ENCODE assay signal across 8 cellular contexts in the genomic region with DNA sequence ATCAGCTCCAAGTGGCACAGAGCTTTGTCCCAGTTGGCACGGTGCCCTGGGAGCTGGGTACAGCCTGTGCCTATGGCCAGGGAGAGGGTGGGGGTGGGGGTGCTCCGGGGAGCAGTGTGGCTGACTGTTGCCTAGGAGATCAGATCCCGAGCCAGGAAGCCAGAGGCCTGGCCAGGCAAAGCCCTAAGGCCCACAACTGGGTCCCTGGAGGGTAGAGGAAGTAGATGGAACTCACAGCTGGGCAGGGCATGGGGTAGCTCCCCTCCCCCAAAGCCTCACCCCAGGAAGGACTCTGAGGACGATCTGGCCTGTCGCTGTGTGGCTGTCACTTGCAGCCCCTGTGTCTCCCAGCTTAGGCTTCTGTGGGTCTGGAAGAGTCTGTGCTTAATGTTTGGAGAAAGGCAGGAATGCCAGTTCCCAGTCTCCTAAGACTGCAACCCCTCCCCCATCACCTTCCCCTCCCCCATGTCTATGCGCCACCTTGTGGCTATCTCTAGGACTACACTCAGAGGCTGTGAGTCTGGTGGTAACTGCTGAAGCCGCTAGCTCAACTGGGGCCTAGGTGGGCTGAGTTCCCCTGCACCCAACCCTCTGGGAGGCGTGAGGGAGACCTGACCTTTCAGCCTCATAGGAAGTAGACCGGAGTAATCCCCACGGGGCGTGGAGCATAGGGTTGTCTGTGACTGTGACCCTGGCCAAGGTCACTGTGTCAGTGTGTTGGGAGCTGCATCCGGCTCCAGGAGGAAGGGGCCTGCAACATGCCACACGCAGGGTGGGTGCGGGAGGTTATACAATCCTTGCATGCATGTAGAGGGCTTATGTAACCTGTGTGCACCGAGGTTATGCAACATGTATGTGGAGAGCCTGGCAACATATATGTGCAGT. TPM values are rescaled to one million over a fixed set of nuclear protein-coding genes. Genes with fewer than 3 reads are reported as not detected.
DNase-seq lines count a peak whose midpoint lies in the region; ATAC-seq and TF ChIP-seq lines count a peak whose summit lies in the region.

No MANE protein-coding gene starts in this region.

- peak overlapping the region; percentile 32 for H3K27ac Mint-ChIP-seq in nephron progenitor cell

- no peaks in the 10 kb centered on the region for H3K9me2 ChIP-seq in HCT116 (ENCODE audit: insufficient read depth)

- CTCF ChIA-PET in HCT116 (lab: Charles Lee): interaction anchor here (0.6 to 2.7 kb wide), 21 partner anchors 9 to 1942 kb away, joined by 3 to 36 read pairs (median 5); a partner anchor contains a TSS

- H3K4me2 ChIP-seq in HCT116 (ENCODE audit: low read length) (peak overlapping the region; percentile 57), OCI-LY3 (ENCODE audit: low read length) (no peak overlapping the region), fibroblast of lung (ENCODE audit: extremely low read depth, insufficient read depth, low read length) (no peak overlapping the region)

- no peaks in the 10 kb centered on the region for H3K36me3 ChIP-seq in HCT116 (ENCODE audit: control insufficient read depth in 1 of 2, insufficient read depth in 2 of 2, low read length in 2 of 2)
- H3K36me3 ChIP-seq in OCI-LY3 (replicated peaks; ENCODE audit: low read depth, low read length): no peaks in the 10 kb centered on the region
- H3K36me3 ChIP-seq in fibroblast of lung (ENCODE audit: control insufficient read depth, insufficient read depth, low read length): peaks cover 8% of the 10 kb centered on the region
- peaks cover 25% of the 10 kb centered on the region for H3K36me3 ChIP-seq in thoracic aorta

- H4K20me1 ChIP-seq in HCT116 (ENCODE audit: insufficient read depth) (no peaks in the 10 kb centered on the region), OCI-LY3 (ENCODE audit: insufficient read depth, low read length) (no peaks in the 10 kb centered on the region), fibroblast of lung (ENCODE audit: control insufficient read depth, extremely low read depth, insufficient read depth, low read length) (no peaks in the 10 kb centered on the region)

- no peak for TF ChIP-seq POLR2A in HCT116 (IDR thresholded peaks at IDR 0.05; ENCODE audit: borderline replicate concordance, extremely low read depth, insufficient read depth, insufficient read length)

- no peaks in the 10 kb centered on the region for H3K9me3 Mint-ChIP-seq in activated T-cell treated with anti-CD3 and anti-CD28 coated beads, Interleukin-2, amount 50 U/mL, for 4 hours
- no peaks in the 10 kb centered on the region for H3K9me3 Mint-ChIP-seq in nephron progenitor cell

- H3K9ac ChIP-seq in HCT116 (ENCODE audit: low read length) (no peak overlapping the region), OCI-LY3 (ENCODE audit: low read length) (no peak overlapping the region), fibroblast of lung (ENCODE audit: insufficient read depth, low read length) (peak overlapping the region; percentile 27)

- peak in 2 of 3 experiments; percentile 90 to 91; a peak in 5 of 6 replicates for TF ChIP-seq CTCF in HCT116 (IDR thresholded peaks at IDR 0.05 in 2 of 3, conservative IDR thresholded peaks at IDR 0.05 in 1 of 3; ENCODE audit: borderline replicate concordance in 1 of 3, insufficient read depth in 1 of 3, low read depth in 2 of 3, low read length in 2 of 3)
- peak; percentile 94 for TF ChIP-seq CTCF in OCI-LY3 (IDR thresholded peaks at IDR 0.05; ENCODE audit: low read depth, low read length)
- TF ChIP-seq CTCF in fibroblast of lung (conservative IDR thresholded peaks at IDR 0.05 in 1 of 2, IDR thresholded peaks at IDR 0.05 in 1 of 2; ENCODE audit: low read depth in 1 of 2, low read length in 2 of 2): peak; percentile 87 to 94
- TF ChIP-seq CTCF in nephron progenitor cell (IDR thresholded peaks at IDR 0.05): peak; percentile 76
- TF ChIP-seq CTCF in thoracic aorta (IDR thresholded peaks at IDR 0.05): peak; percentile 96

- peaks cover 38% of the 10 kb centered on the region for H3K4me1 Mint-ChIP-seq in activated T-cell treated with anti-CD3 and anti-CD28 coated beads, Interleukin-2, amount 50 U/mL, for 4 hours (ENCODE audit: low read depth)
- H3K4me1 Mint-ChIP-seq in nephron progenitor cell: peaks cover 36% of the 10 kb centered on the region

- H3K27ac ChIP-seq in HCT116 (ENCODE audit: low read depth, low read length) (peak overlapping the region; percentile 52; the same call in 1 of the 2 replicates), OCI-LY3 (ENCODE audit: low read length) (no peak overlapping the region), fibroblast of lung (ENCODE audit: insufficient read depth, low read length) (peak overlapping the region; percentile 61), thoracic aorta (peak overlapping the region; percentile 92 to 95)

- H3K4me3 Mint-ChIP-seq in activated T-cell treated with anti-CD3 and anti-CD28 coated beads, Interleukin-2, amount 50 U/mL, for 4 hours: no peak overlapping the region
- peak overlapping the region; percentile 54 for H3K4me3 Mint-ChIP-seq in nephron progenitor cell

- H3K27me3 ChIP-seq in HCT116 (ENCODE audit: insufficient read depth, low read length) (no peaks in the 10 kb centered on the region), OCI-LY3 (ENCODE audit: low read depth, low read length) (no peaks in the 10 kb centered on the region), fibroblast of lung (ENCODE audit: control insufficient read depth, insufficient read depth, low read length) (no peaks in the 10 kb centered on the region), thoracic aorta (replicated peaks; ENCODE audit: insufficient read depth) (no peaks in the 10 kb centered on the region)

- peaks cover 49 to 51% of the 10 kb centered on the region in 2 experiments for H3K4me1 ChIP-seq in HCT116 (ENCODE audit: control insufficient read depth in 1 of 2, insufficient read depth in 2 of 2, low read length in 2 of 2)
- H3K4me1 ChIP-seq in OCI-LY3 (ENCODE audit: low read length): peaks cover 12% of the 10 kb centered on the region
- H3K4me1 ChIP-seq in fibroblast of lung (ENCODE audit: control insufficient read depth, extremely low read depth, insufficient read depth, low read length): peaks cover 26% of the 10 kb centered on the region
- peaks cover 64 to 73% of the 10 kb centered on the region in 2 donors for H3K4me1 ChIP-seq in thoracic aorta (ENCODE audit: control insufficient read depth in 1 of 2, low read depth in 2 of 2)

- H3K27me3 Mint-ChIP-seq in activated T-cell treated with anti-CD3 and anti-CD28 coated beads, Interleukin-2, amount 50 U/mL, for 4 hours (ENCODE audit: low read depth): no peaks in the 10 kb centered on the region
- H3K27me3 Mint-ChIP-seq in nephron progenitor cell (ENCODE audit: low read depth, poor library complexity): no peaks in the 10 kb centered on the region

- POLR2A ChIA-PET in HCT116 (lab: Charles Lee): interaction anchor here (0.8 to 1.8 kb wide), 4 partner anchors 11 to 25 kb away, joined by 3 to 18 read pairs (median 5); a partner anchor contains a TSS

- RAD21 ChIA-PET in HCT116 (lab: Charles Lee; ENCODE audit: low non-redundant PET in 1 of 2, low total read pairs in 2 of 2, uncharacterized antibody in 2 of 2, unreplicated experiment in 2 of 2): interaction anchor here (0.6 to 1.4 kb wide), 5 partner anchors 21 to 40 kb away, joined by 3 to 6 read pairs (median 3); a partner anchor contains a TSS

- H3K4me3 ChIP-seq in HCT116 (replicated peaks in 1 of 2; ENCODE audit: low read depth in 1 of 2, low read length in 2 of 2) (no peak overlapping the region), OCI-LY3 (ENCODE audit: low read length) (no peak overlapping the region), fibroblast of lung (replicated peaks in 1 of 4; ENCODE audit: control extremely low read depth in 1 of 4, insufficient read depth in 1 of 4, low read depth in 3 of 4, low read length in 4 of 4) (no peak overlapping the region), thoracic aorta (peak overlapping the region; percentile 45)

- no peaks in the 10 kb centered on the region; the same call in 1 of the 2 replicates for H3K79me2 ChIP-seq in HCT116 (ENCODE audit: insufficient read depth, low read length)
- no peaks in the 10 kb centered on the region for H3K79me2 ChIP-seq in OCI-LY3 (ENCODE audit: low read length)
- peaks cover 4% of the 10 kb centered on the region for H3K79me2 ChIP-seq in fibroblast of lung (ENCODE audit: control insufficient read depth, insufficient read depth, low read length)

- no TSS peak for BruUV-seq in HCT116 (replicated peaks; lab: Mats Ljungman, UMichigan)

- peaks cover 4% of the 10 kb centered on the region for H3K36me3 Mint-ChIP-seq in activated T-cell treated with anti-CD3 and anti-CD28 coated beads, Interleukin-2, amount 50 U/mL, for 4 hours (ENCODE audit: insufficient read depth)
- no peaks in the 10 kb centered on the region for H3K36me3 Mint-ChIP-seq in nephron progenitor cell (ENCODE audit: low read depth)

- TF ChIP-seq RAD21 in HCT116 (IDR thresholded peaks at IDR 0.05; ENCODE audit: low read depth): no peak

- H2AFZ ChIP-seq in HCT116 (ENCODE audit: low read depth, low read length, poor library complexity, severe bottlenecking) (no peak overlapping the region), OCI-LY3 (ENCODE audit: low read depth, low read length) (no peak overlapping the region), fibroblast of lung (ENCODE audit: low read length) (no peak overlapping the region)

- H3K9me3 ChIP-seq in HCT116 (ENCODE audit: control insufficient read depth in 1 of 2, insufficient read depth in 1 of 2, low read depth in 1 of 2, low read length in 2 of 2) (no peaks in the 10 kb centered on the region), OCI-LY3 (ENCODE audit: insufficient read depth, low read length) (no peaks in the 10 kb centered on the region), fibroblast of lung (ENCODE audit: control insufficient read depth, insufficient read depth, low read depth, low read length) (no peaks in the 10 kb centered on the region), thoracic aorta (no peaks in the 10 kb centered on the region)

- ATAC-seq in HCT116 (peak; percentile 76), thoracic aorta (ENCODE audit: insufficient number of reproducible peaks, low FRiP score, low read depth) (peak; percentile 65)
- ATAC-seq in activated T-cell treated with anti-CD3 and anti-CD28 coated beads, Interleukin-2, amount 50 U/mL, for 4 hours: peak; percentile 85 to 86

- DNase-seq in Ammon's horn (ENCODE audit: low spot score) (peak; percentile 92), HCT116 (ENCODE audit: low read depth, low spot score) (no peak), fibroblast of lung (ENCODE audit: low read depth in 2 of 2) (peak in 1 of 2 donors; percentile 75), nephron progenitor cell (peak; percentile 76), thoracic aorta (ENCODE audit: low spot score) (peak; percentile 69), cortex of kidney (lab: John Stamatoyannopoulos, UW) (no peak)
- peak; percentile 71 for DNase-seq in activated T-cell treated with anti-CD3 and anti-CD28 coated beads, Interleukin-2, amount 50 U/mL, for 4 hours

- intact Hi-C loops in HCT116 (cut with micrococcal nuclease): no loop called here

RNA-seq across cellular contexts. Expression of a gene that starts 12.7 kb away (rescaled TPM):
- total RNA-seq in HCT116 (2021; ENCODE audit: unreplicated experiment): 23.3 TPM
- 20.3 and 21.1 TPM in 2 replicates for polyA plus RNA-seq in HCT116 (2012)
- total RNA-seq in activated T-cell treated with anti-CD3 and anti-CD28 coated beads, Interleukin-2, amount 50 U/mL, for 4 hours: 10 to 100 TPM in 2 of 3 donors, 1 to 10 TPM in 1; 6.6 to 12.4 (median 10.3) TPM
- 49.8 and 52.8 TPM in 2 replicates for total RNA-seq in fibroblast of lung
- polyA plus RNA-seq in fibroblast of lung: 27.2 and 30.8 TPM in 2 replicates
- polyA plus RNA-seq in fibroblast of lung (2012): 34.3 and 34.9 TPM in 2 replicates
- 43.5 and 67.0 TPM in 2 replicates for polyA minus RNA-seq in fibroblast of lung (ENCODE audit: low replicate concordance)
- total RNA-seq in thoracic aorta: 10 to 100 TPM; 64.8 to 75.0 TPM

RNA-seq across cellular contexts. Expression of a gene that starts 21.2 kb away (rescaled TPM):
- 92.1 TPM for total RNA-seq in HCT116 (2021; ENCODE audit: unreplicated experiment)
- 68.9 and 90.5 TPM in 2 replicates for polyA plus RNA-seq in HCT116 (2012)
- total RNA-seq in activated T-cell treated with anti-CD3 and anti-CD28 coated beads, Interleukin-2, amount 50 U/mL, for 4 hours: 100 to 1,000 TPM; 133 to 140 (median 134) TPM
- 25.1 and 31.1 TPM in 2 replicates for total RNA-seq in fibroblast of lung
- polyA plus RNA-seq in fibroblast of lung: 42.7 and 66.7 TPM in 2 replicates
- polyA plus RNA-seq in fibroblast of lung (2012): 32.7 and 46.9 TPM in 2 replicates
- polyA minus RNA-seq in fibroblast of lung (ENCODE audit: low replicate concordance): 122 and 302 TPM in 2 replicates
- 10 to 100 TPM; 72.0 to 82.9 TPM for total RNA-seq in thoracic aorta

RNA-seq across cellular contexts. Expression of a gene that starts 24.9 kb away (rescaled TPM):
- total RNA-seq in HCT116 (2021; ENCODE audit: unreplicated experiment) (63.7 TPM), fibroblast of lung (1.8 and 5.3 TPM in 2 replicates), thoracic aorta (10 to 100 TPM; 10.3 to 29.1 TPM)
- 104 and 122 TPM in 2 replicates for polyA plus RNA-seq in HCT116 (2012)
- total RNA-seq in activated T-cell treated with anti-CD3 and anti-CD28 coated beads, Interleukin-2, amount 50 U/mL, for 4 hours: 10 to 100 TPM; 12.6 to 16.0 (median 13.7) TPM
- 3.3 and 4.0 TPM in 2 replicates for polyA plus RNA-seq in fibroblast of lung
- 9.4 and 10.7 TPM in 2 replicates for polyA plus RNA-seq in fibroblast of lung (2012)
- polyA minus RNA-seq in fibroblast of lung (ENCODE audit: low replicate concordance): 21.2 and 35.6 TPM in 2 replicates

RNA-seq across cellular contexts. Expression of a gene that starts 46.3 kb away (rescaled TPM):
- total RNA-seq in HCT116 (2021; ENCODE audit: unreplicated experiment) (67.2 TPM), fibroblast of lung (43.9 and 52.4 TPM in 2 replicates), thoracic aorta (100 to 1,000 TPM in 1 of 2 donors, 10 to 100 TPM in 1; 69.3 to 107 TPM)
- polyA plus RNA-seq in HCT116 (2012): 26.8 and 36.5 TPM in 2 replicates
- total RNA-seq in activated T-cell treated with anti-CD3 and anti-CD28 coated beads, Interleukin-2, amount 50 U/mL, for 4 hours: 10 to 100 TPM; 63.3 to 68.5 (median 64.1) TPM
- 65.6 and 86.3 TPM in 2 replicates for polyA plus RNA-seq in fibroblast of lung
- polyA plus RNA-seq in fibroblast of lung (2012): 44.7 and 60.6 TPM in 2 replicates
- polyA minus RNA-seq in fibroblast of lung (ENCODE audit: low replicate concordance): 8.0 and 11.3 TPM in 2 replicates

Comparison
In these comparisons a context has a peak if more than half of its experiments do, and no peak if none do; other contexts are left out.
1. DNase-seq: peak in Ammon's horn (single experiment), activated T-cell treated with anti-CD3 and anti-CD28 coated beads, Interleukin-2, amount 50 U/mL, for 4 hours (single experiment), nephron progenitor cell (single experiment) and thoracic aorta (single experiment); none in HCT116 (single experiment) and cortex of kidney (single experiment).
2. Peak in every context shown above with its lines, with median percentiles within 50 percentile points of each other: ATAC-seq and CTCF ChIP-seq.